ENCODE assay signal across 8 cellular contexts in the genomic region with DNA sequence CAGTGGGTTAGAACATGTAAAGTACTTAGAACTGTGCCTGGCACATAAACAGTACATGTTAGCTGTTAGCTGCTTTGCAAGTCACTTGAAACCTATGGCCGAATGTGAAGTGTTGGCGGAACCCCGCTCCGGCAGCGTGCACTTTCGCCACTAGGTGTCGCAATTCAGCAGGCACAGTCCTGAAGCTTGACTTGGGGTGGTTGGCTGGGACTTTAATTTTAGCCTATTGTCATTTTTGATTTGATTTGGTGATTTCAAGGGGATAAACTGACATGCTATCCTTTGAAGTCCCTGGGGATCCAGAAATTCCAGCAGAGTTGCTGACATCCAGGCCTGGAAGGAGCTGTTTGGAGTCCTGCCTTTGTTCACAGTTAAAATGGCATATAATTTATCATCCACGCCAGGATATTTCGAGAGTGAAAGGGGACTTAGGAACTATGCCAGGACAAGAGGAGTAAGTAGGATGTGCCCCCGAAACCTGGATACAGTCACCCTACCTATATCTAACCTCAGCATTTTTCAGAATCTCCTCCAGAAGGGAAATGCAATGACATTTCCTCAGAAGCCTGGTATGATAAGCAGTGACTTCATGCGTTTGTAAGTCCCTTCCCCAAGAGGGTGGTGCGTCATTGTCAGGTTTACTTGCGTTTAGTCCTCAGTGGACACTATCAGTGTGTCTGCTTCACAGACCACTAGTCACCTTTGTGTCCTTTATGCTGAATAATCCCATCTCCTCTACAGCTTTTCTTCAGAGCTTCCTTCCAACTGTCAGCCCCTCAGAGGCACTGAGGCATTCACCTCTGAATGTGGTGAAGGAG. TPM values are rescaled to one million over a fixed set of nuclear protein-coding genes. Genes with fewer than 3 reads are reported as not detected.
DNase-seq lines count a peak whose midpoint lies in the region; ATAC-seq, FAIRE-seq and TF ChIP-seq lines count a peak whose summit lies in the region.

No MANE protein-coding gene starts in this region.

- TF ChIP-seq CTCF in A673 (conservative IDR thresholded peaks at IDR 0.05; ENCODE audit: low read depth, low read length), result peak; percentile 99
- peak; percentile 100 for TF ChIP-seq CTCF in progenitor cell of endocrine pancreas (IDR thresholded peaks at IDR 0.05; ENCODE audit: unreplicated experiment)

- POLR2A ChIA-PET in A673 (lab: Charles Lee; ENCODE audit: low non-redundant PET), result no interaction called here
- POLR2A ChIA-PET in activated naive CD8-positive, alpha-beta T cell treated with anti-CD3 and anti-CD28 coated beads, Interleukin-2, amount 10 ng/mL, durations not matched to agents 7 days and 5 days (lab: Charles Lee), result interaction anchor here (1.0 to 1.1 kb wide), 2 partner anchors 56 to 202 kb away, joined by 3 read pairs; no protein-coding TSS in a partner anchor

- no TSS peak for BruUV-seq in A673 (replicated peaks; lab: Mats Ljungman, UMichigan)

- CTCF ChIA-PET in A673 (lab: Charles Lee), result interaction anchor here (0.5 to 1.5 kb wide), 9 partner anchors 9 to 1464 kb away, joined by 3 to 22 read pairs (median 4); a partner anchor contains a TSS

- H3K4me3 Mint-ChIP-seq in activated naive CD8-positive, alpha-beta T cell treated with anti-CD3 and anti-CD28 coated beads, Interleukin-2, amount 10 ng/mL, durations not matched to agents 7 days and 5 days, result no peak overlapping the region
- peak overlapping the region; percentile 29 for H3K4me3 Mint-ChIP-seq in progenitor cell of endocrine pancreas (ENCODE audit: low read depth)

- peak; percentile 55 for ATAC-seq in GM18867 (IDR thresholded peaks at IDR 0.05; ENCODE audit: unreplicated experiment)
- peak; percentile 55 for ATAC-seq in activated naive CD8-positive, alpha-beta T cell treated with anti-CD3 and anti-CD28 coated beads, Interleukin-2, amount 10 ng/mL, durations not matched to agents 7 days and 5 days (ENCODE audit: low read depth)

- DNase-seq in A673 (ENCODE audit: low spot score), result peak; percentile 91
- peak; percentile 91 for DNase-seq in NAMALWA (ENCODE audit: low spot score)
- DNase-seq in SW480 (ENCODE audit: low spot score), result peak; percentile 78
- peak; percentile 85 for DNase-seq in activated naive CD8-positive, alpha-beta T cell treated with anti-CD3 and anti-CD28 coated beads, Interleukin-2, amount 10 ng/mL, durations not matched to agents 7 days and 5 days
- DNase-seq in cardiac septum (ENCODE audit: low spot score), result peak; percentile 89
- peak; percentile 92 for DNase-seq in progenitor cell of endocrine pancreas (ENCODE audit: low spot score, unreplicated experiment)
- peak; percentile 94 for DNase-seq in urothelium cell line (ENCODE audit: low spot score)

- H3K27ac ChIP-seq in A673 (ENCODE audit: low read depth, low read length, poor library complexity, severe bottlenecking), result no peak overlapping the region

- intact Hi-C loops in A673 (cut with micrococcal nuclease; ENCODE audit: unreplicated experiment) (loop anchor here (1.0 kb wide), 1 partner anchor 202 kb away; no protein-coding TSS in a partner anchor), cardiac septum (cut with DNase I) (loop anchor here (1.0 kb wide), 2 partner anchors 129 to 202 kb away; no protein-coding TSS in a partner anchor)

- H3K9me3 Mint-ChIP-seq in activated naive CD8-positive, alpha-beta T cell treated with anti-CD3 and anti-CD28 coated beads, Interleukin-2, amount 10 ng/mL, durations not matched to agents 7 days and 5 days, result no peaks in the 10 kb centered on the region
- no peaks in the 10 kb centered on the region for H3K9me3 Mint-ChIP-seq in progenitor cell of endocrine pancreas (ENCODE audit: low read depth)

- H3K27ac Mint-ChIP-seq in activated naive CD8-positive, alpha-beta T cell treated with anti-CD3 and anti-CD28 coated beads, Interleukin-2, amount 10 ng/mL, durations not matched to agents 7 days and 5 days, result no peak overlapping the region
- H3K27ac Mint-ChIP-seq in progenitor cell of endocrine pancreas, result no peak overlapping the region

- no peaks in the 10 kb centered on the region for H3K36me3 ChIP-seq in A673 (ENCODE audit: insufficient read depth, low read length, poor library complexity, severe bottlenecking)

- no peaks in the 10 kb centered on the region for H3K27me3 ChIP-seq in A673 (replicated peaks; ENCODE audit: insufficient read depth, low read depth, low read length, poor library complexity)

- H3K4me1 Mint-ChIP-seq in activated naive CD8-positive, alpha-beta T cell treated with anti-CD3 and anti-CD28 coated beads, Interleukin-2, amount 10 ng/mL, durations not matched to agents 7 days and 5 days, result no peaks in the 10 kb centered on the region
- H3K4me1 Mint-ChIP-seq in progenitor cell of endocrine pancreas (ENCODE audit: low read depth), result peaks cover 19% of the 10 kb centered on the region

- peak; percentile 97 for FAIRE-seq in urothelium cell line (lab: Jason Lieb, UNC)

- peaks cover 29% of the 10 kb centered on the region for H3K27me3 Mint-ChIP-seq in activated naive CD8-positive, alpha-beta T cell treated with anti-CD3 and anti-CD28 coated beads, Interleukin-2, amount 10 ng/mL, durations not matched to agents 7 days and 5 days
- H3K27me3 Mint-ChIP-seq in progenitor cell of endocrine pancreas, result peaks cover 13% of the 10 kb centered on the region

- no peaks in the 10 kb centered on the region for H3K36me3 Mint-ChIP-seq in activated naive CD8-positive, alpha-beta T cell treated with anti-CD3 and anti-CD28 coated beads, Interleukin-2, amount 10 ng/mL, durations not matched to agents 7 days and 5 days
- no peaks in the 10 kb centered on the region for H3K36me3 Mint-ChIP-seq in progenitor cell of endocrine pancreas (ENCODE audit: insufficient read depth)

- H3K9me3 ChIP-seq in A673 (ENCODE audit: low read depth, low read length, poor library complexity, severe bottlenecking), result no peaks in the 10 kb centered on the region

- peaks cover 13% of the 10 kb centered on the region for H3K4me1 ChIP-seq in A673 (ENCODE audit: insufficient read depth, low read length, poor library complexity, severe bottlenecking)

- no peak overlapping the region for H3K4me3 ChIP-seq in A673 (ENCODE audit: low read depth, low read length, poor library complexity, severe bottlenecking)

RNA-seq across cellular contexts. Expression of a gene that starts 3.5 kb away (rescaled TPM):
- 35.5 and 41.9 TPM in 2 replicates for total RNA-seq in A673 (2021)
- under 1 TPM; 0.42 to 0.60 TPM for total RNA-seq in activated naive CD8-positive, alpha-beta T cell treated with anti-CD3 and anti-CD28 coated beads, Interleukin-2, amount 10 ng/mL, durations not matched to agents 7 days and 5 days
- total RNA-seq in cardiac septum, result 299 TPM
- total RNA-seq in progenitor cell of endocrine pancreas, result 30.4 and 30.9 TPM in 2 replicates

Comparison
In these comparisons a context has a peak if more than half of its experiments do, and no peak if none do; other contexts are left out.
1. RNA of a gene that starts 3.5 kb away (total RNA-seq): 299 TPM in cardiac septum (single experiment), 35.5 to 41.9 TPM in A673 and 30.4 to 30.9 TPM in progenitor cell of endocrine pancreas; 0.42 to 0.60 TPM in activated naive CD8-positive, alpha-beta T cell treated with anti-CD3 and anti-CD28 coated beads, Interleukin-2, amount 10 ng/mL, durations not matched to agents 7 days and 5 days; every median in the first group is over 10 times any median in the second.
2. Peak in every context shown above with its lines, with median percentiles within 50 percentile points of each other: DNase-seq.